ENCODE assay signal across 1 cellular context in the genomic region with DNA sequence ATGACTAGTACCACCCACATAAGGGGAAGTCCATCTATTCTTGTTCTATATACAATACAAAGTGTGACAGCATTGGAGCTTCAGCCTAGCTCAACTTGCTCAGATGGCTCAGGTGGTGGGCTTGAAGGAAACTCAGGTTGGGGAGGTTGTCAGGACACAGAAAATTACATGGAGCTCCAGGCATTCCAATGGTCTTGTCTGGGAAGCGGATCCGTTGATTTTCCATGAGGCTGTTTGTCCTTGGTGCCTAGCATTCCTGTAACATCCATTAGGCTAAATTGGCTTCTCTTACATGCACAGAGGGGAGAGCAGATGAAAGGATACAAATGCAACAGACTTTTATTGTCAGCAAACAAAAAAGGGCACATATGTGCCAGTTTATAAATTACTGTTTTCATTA.
TF ChIP-seq lines count a peak whose summit lies in the region.

No MANE protein-coding gene starts in this region.

TF ChIP-seq in H1, 55 proteins besides CTCF, POLR2A, EP300 and RAD21 (continued from another document):
- TF ChIP-seq YY1 (IDR thresholded peaks at IDR 0.05; ENCODE audit: low read depth, low read length) (no peak), KDM4A (IDR thresholded peaks at IDR 0.05; ENCODE audit: low read depth, low read length, severe bottlenecking) (no peak), SUZ12 (IDR thresholded peaks at IDR 0.05; ENCODE audit: low read length) (no peak), SIN3A (conservative IDR thresholded peaks at IDR 0.05 in 1 of 2, IDR thresholded peaks at IDR 0.05 in 1 of 2; ENCODE audit: low read depth in 1 of 2, low read length in 2 of 2) (no peak)
